In the genomic region with DNA sequence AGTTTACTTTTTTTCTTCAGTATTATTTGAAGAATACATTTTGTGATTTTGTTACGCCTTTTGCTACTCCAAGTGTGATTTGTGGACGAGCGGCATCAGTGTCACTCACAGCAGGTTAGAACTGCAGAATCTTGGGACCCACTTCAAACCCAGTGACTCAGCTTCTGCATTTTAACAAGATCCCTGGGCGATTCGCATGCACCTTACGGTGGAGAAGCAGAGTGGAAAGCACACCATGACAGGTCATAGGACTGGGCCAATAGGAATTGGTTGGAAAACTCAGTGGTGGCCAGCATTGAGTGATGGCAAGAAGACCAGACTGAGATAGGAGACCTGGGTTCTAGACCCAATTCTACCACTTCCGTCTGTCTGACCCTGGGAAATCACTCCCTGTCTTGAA, we compare ENCODE assay signal across 30 cellular contexts. TPM values are rescaled to one million over a fixed set of nuclear protein-coding genes. Genes with fewer than 3 reads are reported as not detected.
DNase-seq lines count a peak whose midpoint lies in the region; ATAC-seq and TF ChIP-seq lines count a peak whose summit lies in the region.
"Had no signal": no experiment of that assay in that cellular context is flagged by ENCODE, and none has a peak within 500 bp of the region (broad histone marks: within the 10 kb centered on the region; RNA-seq: fewer than 3 reads in every experiment).

No MANE protein-coding gene starts in this region.

- H3K27ac Mint-ChIP-seq in activated CD8-positive, alpha-beta memory T cell treated with anti-CD3 and anti-CD28 coated beads, Interleukin-2, amount 10 ng/mL, durations not matched to agents 7 days and 5 days, result peak overlapping the region; percentile 64
- peak overlapping the region; percentile 80 for H3K27ac Mint-ChIP-seq in activated T-helper 1 cell treated with anti-CD3 and anti-CD28 coated beads, Interleukin-12 subunit alpha, Interleukin-12 subunit beta, Interleukin-2, Interleukin-4 antibody, amounts not matched to agents 30 ng/mL and 10 ng/mL and 1 ng/mL, durations not matched to agents 14 hours and 24 hours and 36 hours
- H3K27ac Mint-ChIP-seq: T-helper 17 cell had no signal

- peaks cover 16% of the 10 kb centered on the region for H3K36me3 Mint-ChIP-seq in activated CD8-positive, alpha-beta memory T cell treated with anti-CD3 and anti-CD28 coated beads, Interleukin-2, amount 10 ng/mL, durations not matched to agents 7 days and 5 days
- peaks cover 2% of the 10 kb centered on the region for H3K36me3 Mint-ChIP-seq in activated T-helper 1 cell treated with anti-CD3 and anti-CD28 coated beads, Interleukin-12 subunit alpha, Interleukin-12 subunit beta, Interleukin-2, Interleukin-4 antibody, amounts not matched to agents 30 ng/mL and 10 ng/mL and 1 ng/mL, durations not matched to agents 14 hours and 24 hours and 36 hours (ENCODE audit: low read depth)

- peaks cover 75% of the 10 kb centered on the region for H3K4me1 Mint-ChIP-seq in activated CD8-positive, alpha-beta memory T cell treated with anti-CD3 and anti-CD28 coated beads, Interleukin-2, amount 10 ng/mL, durations not matched to agents 7 days and 5 days
- peaks cover 75% of the 10 kb centered on the region for H3K4me1 Mint-ChIP-seq in activated T-helper 1 cell treated with anti-CD3 and anti-CD28 coated beads, Interleukin-12 subunit alpha, Interleukin-12 subunit beta, Interleukin-2, Interleukin-4 antibody, amounts not matched to agents 30 ng/mL and 10 ng/mL and 1 ng/mL, durations not matched to agents 14 hours and 24 hours and 36 hours (ENCODE audit: low read depth)

- ATAC-seq in activated CD8-positive, alpha-beta memory T cell treated with anti-CD3 and anti-CD28 coated beads, Interleukin-2, amount 10 ng/mL, durations not matched to agents 7 days and 5 days, result no peak
- ATAC-seq in GM18868 (IDR thresholded peaks at IDR 0.05; ENCODE audit: unreplicated experiment) (peak; percentile 9), GM18505 (IDR thresholded peaks at IDR 0.05; ENCODE audit: unreplicated experiment) (no peak)
- ATAC-seq: body of pancreas, T-helper 17 cell had no signal

- H3K27ac ChIP-seq in muscle layer of colon (ENCODE audit: low read depth, low read length), result peak overlapping the region; percentile 16
- H3K27ac ChIP-seq: BLaER1, body of pancreas, epithelial cell of prostate, spleen, tibial artery had no signal

- no peak overlapping the region for H3K4me3 ChIP-seq in muscle layer of colon (ENCODE audit: low read depth in 1 of 2, low read length in 2 of 2)
- H3K4me3 ChIP-seq: BLaER1, body of pancreas, Peyer's patch, spleen, tibial artery had no signal

- H3K27me3 ChIP-seq in muscle layer of colon (ENCODE audit: control insufficient read depth in 1 of 2, insufficient read depth in 2 of 2, low read length in 2 of 2), result no peaks in the 10 kb centered on the region
- H3K27me3 ChIP-seq: BLaER1, body of pancreas, Peyer's patch, spleen, tibial artery had no signal

- CTCF ChIA-PET in activated CD8-positive, alpha-beta memory T cell treated with anti-CD3 and anti-CD28 coated beads, Interleukin-2, amount 10 ng/mL, durations not matched to agents 7 days and 5 days (lab: Charles Lee), result interaction anchor here (0.7 to 1.6 kb wide), 3 partner anchors 16 to 26 kb away, joined by 3 to 6 read pairs (median 5); partner anchors contain the start of gene CTLA4

- TF ChIP-seq POLR2A in GM18505 (IDR thresholded peaks at IDR 0.05; ENCODE audit: borderline replicate concordance, extremely low read depth, insufficient read depth, insufficient read length), result no peak

- no peak overlapping the region for H3K9ac ChIP-seq in muscle layer of colon (ENCODE audit: low read length)
- H3K9ac ChIP-seq: BLaER1 had no signal

- no peak overlapping the region for H3K4me3 Mint-ChIP-seq in activated CD8-positive, alpha-beta memory T cell treated with anti-CD3 and anti-CD28 coated beads, Interleukin-2, amount 10 ng/mL, durations not matched to agents 7 days and 5 days
- peak overlapping the region; percentile 31 for H3K4me3 Mint-ChIP-seq in activated T-helper 1 cell treated with anti-CD3 and anti-CD28 coated beads, Interleukin-12 subunit alpha, Interleukin-12 subunit beta, Interleukin-2, Interleukin-4 antibody, amounts not matched to agents 30 ng/mL and 10 ng/mL and 1 ng/mL, durations not matched to agents 14 hours and 24 hours and 36 hours
- H3K4me3 Mint-ChIP-seq: T-helper 17 cell had no signal

- no peaks in the 10 kb centered on the region for H3K27me3 Mint-ChIP-seq in activated CD8-positive, alpha-beta memory T cell treated with anti-CD3 and anti-CD28 coated beads, Interleukin-2, amount 10 ng/mL, durations not matched to agents 7 days and 5 days
- H3K27me3 Mint-ChIP-seq in activated T-helper 1 cell treated with anti-CD3 and anti-CD28 coated beads, Interleukin-12 subunit alpha, Interleukin-12 subunit beta, Interleukin-2, Interleukin-4 antibody, amounts not matched to agents 30 ng/mL and 10 ng/mL and 1 ng/mL, durations not matched to agents 14 hours and 24 hours and 36 hours (ENCODE audit: insufficient read depth), result no peaks in the 10 kb centered on the region
- H3K27me3 Mint-ChIP-seq: T-helper 17 cell had no signal

- H3K36me3 ChIP-seq in muscle layer of colon (ENCODE audit: insufficient read depth, low read length), result no peaks in the 10 kb centered on the region
- H3K36me3 ChIP-seq: BLaER1, Peyer's patch, spleen, tibial artery had no signal

- H3K9me3 ChIP-seq in muscle layer of colon (ENCODE audit: low read length), result no peaks in the 10 kb centered on the region
- H3K9me3 ChIP-seq: BLaER1, body of pancreas, Peyer's patch, spleen, tibial artery had no signal

- intact Hi-C loops in activated T-helper 1 cell treated with anti-CD3 and anti-CD28 coated beads, Interleukin-12 subunit alpha, Interleukin-12 subunit beta, Interleukin-2, Interleukin-4 antibody, amounts not matched to agents 30 ng/mL and 10 ng/mL and 1 ng/mL, durations not matched to agents 14 hours and 24 hours and 36 hours (cut with micrococcal nuclease), result loop anchor here (1.0 to 5.0 kb wide), 3 partner anchors 8 to 92 kb away; no protein-coding TSS in a partner anchor

- DNase-seq in activated CD8-positive, alpha-beta memory T cell treated with anti-CD3 and anti-CD28 coated beads, Interleukin-2, amount 10 ng/mL, durations not matched to agents 7 days and 5 days, result no peak
- DNase-seq in activated CD8-positive, alpha-beta memory T cell treated with anti-CD3 and anti-CD28 coated beads, Interleukin-2, amount 50 U/mL, for 48 hours, result no peak
- no peak for DNase-seq in activated T-helper 1 cell treated with anti-CD3 and anti-CD28 coated beads, Interleukin-12 subunit alpha, Interleukin-12 subunit beta, Interleukin-2, Interleukin-4 antibody, amounts not matched to agents 30 ng/mL and 10 ng/mL and 1 ng/mL, durations not matched to agents 14 hours and 24 hours and 36 hours (ENCODE audit: low spot score)
- DNase-seq in SIG-M5 (lab: John Stamatoyannopoulos, UW) (no peak), HK-2 (ENCODE audit: unreplicated experiment) (no peak)
- DNase-seq: ACHN; activated CD4-positive, alpha-beta T cell treated with anti-CD3 and anti-CD28 coated beads for 48 hours; body of pancreas; Caco-2; DMS79 treated with DMSO at 0.1 percent for 48 hours; effector CD4-positive, alpha-beta T cell; H7; NCI-H1048; NCI-H1694 treated with DMSO at 0.1 percent for 48 hours; NCI-H2171 treated with DMSO at 0.1 percent for 48 hours; NCI-H526; occipital lobe; Peyer's patch; spleen; stimulated activated CD4-positive, alpha-beta T cell treated with anti-CD3 and anti-CD28 coated beads, Interleukin-4, amount 100 ng/mL, for 1 hour; stimulated activated naive CD4-positive, alpha-beta T cell treated with Interleukin-2 at 50 U/mL for 16 hours; T-helper 17 cell; tibial artery had no signal

- H3K9me3 Mint-ChIP-seq in activated CD8-positive, alpha-beta memory T cell treated with anti-CD3 and anti-CD28 coated beads, Interleukin-2, amount 10 ng/mL, durations not matched to agents 7 days and 5 days (ENCODE audit: low read depth), result no peaks in the 10 kb centered on the region
- H3K9me3 Mint-ChIP-seq in activated T-helper 1 cell treated with anti-CD3 and anti-CD28 coated beads, Interleukin-12 subunit alpha, Interleukin-12 subunit beta, Interleukin-2, Interleukin-4 antibody, amounts not matched to agents 30 ng/mL and 10 ng/mL and 1 ng/mL, durations not matched to agents 14 hours and 24 hours and 36 hours, result no peaks in the 10 kb centered on the region

- H3K4me1 ChIP-seq in muscle layer of colon (ENCODE audit: insufficient read depth, low read length), result peaks cover 53% of the 10 kb centered on the region
- H3K4me1 ChIP-seq: BLaER1, body of pancreas, Peyer's patch had no signal

RNA-seq across cellular contexts. Expression of gene CTLA4, which starts 26.3 kb away (rescaled TPM):
- total RNA-seq in activated CD8-positive, alpha-beta memory T cell treated with anti-CD3 and anti-CD28 coated beads, Interleukin-2, amount 10 ng/mL, durations not matched to agents 7 days and 5 days, result 10 to 100 TPM; 20.8 to 66.6 TPM
- 118 and 124 TPM in 2 replicates for total RNA-seq in activated T-helper 1 cell treated with anti-CD3 and anti-CD28 coated beads, Interleukin-12 subunit alpha, Interleukin-12 subunit beta, Interleukin-2, Interleukin-4 antibody, amounts not matched to agents 30 ng/mL and 10 ng/mL and 1 ng/mL, durations not matched to agents 14 hours and 24 hours and 36 hours
- total RNA-seq: body of pancreas, cerebellum, H7, occipital lobe, renal cortical epithelial cell had no signal

RNA-seq across cellular contexts. Expression of gene ICOS, which starts 42.7 kb away (rescaled TPM):
- total RNA-seq in activated CD8-positive, alpha-beta memory T cell treated with anti-CD3 and anti-CD28 coated beads, Interleukin-2, amount 10 ng/mL, durations not matched to agents 7 days and 5 days, result 10 to 100 TPM; 26.9 to 49.7 TPM
- total RNA-seq in activated T-helper 1 cell treated with anti-CD3 and anti-CD28 coated beads, Interleukin-12 subunit alpha, Interleukin-12 subunit beta, Interleukin-2, Interleukin-4 antibody, amounts not matched to agents 30 ng/mL and 10 ng/mL and 1 ng/mL, durations not matched to agents 14 hours and 24 hours and 36 hours, result 143 and 150 TPM in 2 replicates
- total RNA-seq: body of pancreas, Caco-2, cerebellum, H7, occipital lobe, renal cortical epithelial cell had no signal
